Comparison of ENCODE assay signal across 14 cellular contexts in the genomic region with DNA sequence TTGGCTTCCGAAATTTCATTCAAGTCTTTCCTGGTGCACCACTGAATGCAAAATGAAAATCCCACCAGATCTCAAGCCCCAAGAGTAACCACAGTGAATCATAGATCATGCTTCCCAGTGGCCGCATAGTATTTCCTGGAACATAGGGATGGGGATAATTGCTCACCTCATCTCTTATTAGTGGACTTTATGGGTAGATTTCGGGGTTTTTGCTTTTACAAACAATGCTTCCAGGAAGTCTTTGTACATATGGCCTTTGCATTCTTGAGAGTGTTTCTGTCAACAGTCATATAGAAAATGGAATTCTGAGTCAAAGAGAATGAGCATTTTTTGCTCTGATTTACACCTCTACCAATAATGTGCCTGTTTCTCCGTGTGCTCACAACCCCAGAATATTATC. TPM values are rescaled to one million over a fixed set of nuclear protein-coding genes. Genes with fewer than 3 reads are reported as not detected.
DNase-seq lines count a peak whose midpoint lies in the region; ATAC-seq and TF ChIP-seq lines count a peak whose summit lies in the region.
"Had no signal": no experiment of that assay in that cellular context is flagged by ENCODE, and none has a peak within 500 bp of the region (broad histone marks: within the 10 kb centered on the region; RNA-seq: fewer than 3 reads in every experiment).

No MANE protein-coding gene starts in this region.

- H3K27me3 ChIP-seq in thyroid gland: no peaks in the 10 kb centered on the region
- H3K27me3 ChIP-seq: BE2C, neutrophil had no signal

- no peaks in the 10 kb centered on the region for H3K9me3 ChIP-seq in thyroid gland
- H3K9me3 ChIP-seq: BE2C, neutrophil, SJSA1 had no signal

- intact Hi-C loops in natural killer cell (cut with micrococcal nuclease) (no loop called here), thyroid gland (cut with DNase I) (no loop called here)

- no peak for TF ChIP-seq POLR2A in thyroid gland (IDR thresholded peaks at IDR 0.05)

- peaks cover 24 to 31% of the 10 kb centered on the region in 2 donors for H3K4me1 ChIP-seq in thyroid gland
- H3K4me1 ChIP-seq: BE2C had no signal

- no peak for DNase-seq in natural killer cell treated with Interleukin-12 subunit alpha and Interleukin-12 subunit beta and Interleukin-15 and Interleukin-18, amount 100 ng/mL, for 72 hours (ENCODE audit: low spot score)
- DNase-seq in natural killer cell (no peak), M059J (ENCODE audit: low read depth) (peak; percentile 65), choroid plexus epithelial cell (ENCODE audit: low read depth) (peak; percentile 76), thyroid gland (no peak), NAMALWA (ENCODE audit: low spot score) (no peak)
- DNase-seq in activated CD4-positive, alpha-beta T cell treated with anti-CD3 and anti-CD28 coated beads for 4 hours: no peak

- H3K4me1 Mint-ChIP-seq in natural killer cell treated with Interleukin-12 subunit alpha and Interleukin-12 subunit beta and Interleukin-15 and Interleukin-18, amount 100 ng/mL, for 72 hours (ENCODE audit: low read depth in 2 of 2): peaks cover 5 to 17% of the 10 kb centered on the region in 2 donors
- peaks cover 0 to 4% of the 10 kb centered on the region in 2 donors for H3K4me1 Mint-ChIP-seq in natural killer cell
- H3K4me1 Mint-ChIP-seq: activated naive CD4-positive, alpha-beta T cell treated with anti-CD3 and anti-CD28 coated beads, Interleukin-2, amount 50 U/mL, for 24 hours had no signal

- no peak overlapping the region for H3K27ac ChIP-seq in thyroid gland
- H3K27ac ChIP-seq: neutrophil, SJSA1 had no signal

- peak overlapping the region in 1 of 2 donors; percentile 59 for H3K27ac Mint-ChIP-seq in natural killer cell treated with Interleukin-12 subunit alpha and Interleukin-12 subunit beta and Interleukin-15 and Interleukin-18, amount 100 ng/mL, for 72 hours
- no peak overlapping the region for H3K27ac Mint-ChIP-seq in natural killer cell
- H3K27ac Mint-ChIP-seq: activated naive CD4-positive, alpha-beta T cell treated with anti-CD3 and anti-CD28 coated beads, Interleukin-2, amount 50 U/mL, for 24 hours had no signal

- H3K4me3 Mint-ChIP-seq in natural killer cell treated with Interleukin-12 subunit alpha and Interleukin-12 subunit beta and Interleukin-15 and Interleukin-18, amount 100 ng/mL, for 72 hours: peak overlapping the region; percentile 56
- no peak overlapping the region for H3K4me3 Mint-ChIP-seq in natural killer cell
- H3K4me3 Mint-ChIP-seq: activated naive CD4-positive, alpha-beta T cell treated with anti-CD3 and anti-CD28 coated beads, Interleukin-2, amount 50 U/mL, for 24 hours; type B pancreatic cell had no signal

- no peaks in the 10 kb centered on the region for H3K9me3 Mint-ChIP-seq in natural killer cell treated with Interleukin-12 subunit alpha and Interleukin-12 subunit beta and Interleukin-15 and Interleukin-18, amount 100 ng/mL, for 72 hours
- no peaks in the 10 kb centered on the region for H3K9me3 Mint-ChIP-seq in natural killer cell
- H3K9me3 Mint-ChIP-seq: activated naive CD4-positive, alpha-beta T cell treated with anti-CD3 and anti-CD28 coated beads, Interleukin-2, amount 50 U/mL, for 24 hours; type B pancreatic cell had no signal

- peak; percentile 36 to 74 for ATAC-seq in natural killer cell treated with Interleukin-12 subunit alpha and Interleukin-12 subunit beta and Interleukin-15 and Interleukin-18, amount 100 ng/mL, for 72 hours
- ATAC-seq in natural killer cell (no peak), GM19324 (IDR thresholded peaks at IDR 0.05; ENCODE audit: low FRiP score, unreplicated experiment) (no peak)

- no peaks in the 10 kb centered on the region for H3K36me3 Mint-ChIP-seq in natural killer cell treated with Interleukin-12 subunit alpha and Interleukin-12 subunit beta and Interleukin-15 and Interleukin-18, amount 100 ng/mL, for 72 hours
- H3K36me3 Mint-ChIP-seq in natural killer cell: no peaks in the 10 kb centered on the region
- H3K36me3 Mint-ChIP-seq: activated naive CD4-positive, alpha-beta T cell treated with anti-CD3 and anti-CD28 coated beads, Interleukin-2, amount 50 U/mL, for 24 hours; type B pancreatic cell had no signal

- H3K27me3 Mint-ChIP-seq in natural killer cell treated with Interleukin-12 subunit alpha and Interleukin-12 subunit beta and Interleukin-15 and Interleukin-18, amount 100 ng/mL, for 72 hours: peaks cover 11 to 24% of the 10 kb centered on the region in 2 donors
- H3K27me3 Mint-ChIP-seq in natural killer cell (ENCODE audit: low read depth in 2 of 2): peaks cover 0 to 7% of the 10 kb centered on the region in 2 donors

- no peak overlapping the region for H3K4me3 ChIP-seq in choroid plexus epithelial cell (ENCODE audit: low read depth, low read length)
- H3K4me3 ChIP-seq in thyroid gland (replicated peaks in 1 of 3): no peak overlapping the region
- H3K4me3 ChIP-seq: SJSA1 had no signal

- WGBS in thyroid gland, 2 donors: 77 to 91% methylated on average over 4 of the region's 4 CpGs

- TF ChIP-seq CTCF in natural killer cell (IDR thresholded peaks at IDR 0.05): no peak
- TF ChIP-seq CTCF in choroid plexus epithelial cell (conservative IDR thresholded peaks at IDR 0.05; ENCODE audit: low read depth, low read length): no peak
- TF ChIP-seq CTCF in thyroid gland (IDR thresholded peaks at IDR 0.05): no peak

- H3K36me3 ChIP-seq in thyroid gland: no peaks in the 10 kb centered on the region
- H3K36me3 ChIP-seq: BE2C, neutrophil, SJSA1 had no signal

RNA-seq across cellular contexts. Expression of a gene that starts 53.4 kb away (rescaled TPM):
- not detected for total RNA-seq in natural killer cell treated with Interleukin-12 subunit alpha and Interleukin-12 subunit beta and Interleukin-15 and Interleukin-18, amount 100 ng/mL, for 72 hours
- total RNA-seq in natural killer cell (under 1 TPM; 0.21 to 0.33 (median 0.32) TPM), thyroid gland (not detected)
- total RNA-seq in M059J (2014; rRNA removed; shearing (Covaris generic)): not detected in 2 replicates
- total RNA-seq: H1, SJSA1 had no signal

Comparison
In these comparisons a context has a peak if more than half of its experiments do, and no peak if none do; other contexts are left out.
1. ATAC-seq: peak in natural killer cell treated with Interleukin-12 subunit alpha and Interleukin-12 subunit beta and Interleukin-15 and Interleukin-18, amount 100 ng/mL, for 72 hours (2 of 2); none in natural killer cell (0 of 3) and GM19324 (single experiment).
2. DNase-seq: peak in M059J (single experiment) and choroid plexus epithelial cell (single experiment); none in natural killer cell treated with Interleukin-12 subunit alpha and Interleukin-12 subunit beta and Interleukin-15 and Interleukin-18, amount 100 ng/mL, for 72 hours (single experiment), natural killer cell (single experiment), thyroid gland (0 of 2), NAMALWA (single experiment) and activated CD4-positive, alpha-beta T cell treated with anti-CD3 and anti-CD28 coated beads for 4 hours (0 of 2).